Comparison of ENCODE assay signal across 8 cellular contexts in genomic region chr19:1861599-1862031, GRCh38. TPM values are rescaled to one million over a fixed set of nuclear protein-coding genes. Genes with fewer than 3 reads are reported as not detected.
DNase-seq lines count a peak whose midpoint lies in the region; ATAC-seq and TF ChIP-seq lines count a peak whose summit lies in the region.

No MANE protein-coding gene starts in this region.

- in situ Hi-C loops in brain microvascular endothelial cell (cut with HindIII; ENCODE audit: low pct_ligation_motif_present, low sequenced_read_pairs), result no loop called here

- TF ChIP-seq CTCF in A673 (conservative IDR thresholded peaks at IDR 0.05; ENCODE audit: low read depth, low read length) (no peak), HFF-Myc (IDR thresholded peaks at IDR 0.05; ENCODE audit: low read depth, low read length, missing control alignments) (no peak), brain microvascular endothelial cell (IDR thresholded peaks at IDR 0.05; ENCODE audit: low read depth, low read length, missing control alignments) (no peak), mesothelial cell of epicardium (IDR thresholded peaks at IDR 0.05; ENCODE audit: unreplicated experiment) (no peak), GM20000 (IDR thresholded peaks at IDR 0.05; ENCODE audit: extremely low read depth, missing control alignments) (no peak)

- H3K27ac Mint-ChIP-seq in mesothelial cell of epicardium, result peak overlapping the region; percentile 47

- H3K4me1 Mint-ChIP-seq in mesothelial cell of epicardium, result peaks cover 30% of the 10 kb centered on the region

- H3K9me3 ChIP-seq in A673 (ENCODE audit: low read depth, low read length, poor library complexity, severe bottlenecking), result no peaks in the 10 kb centered on the region

- ATAC-seq in GM21381 (IDR thresholded peaks at IDR 0.05; ENCODE audit: unreplicated experiment), result no peak
- no peak for ATAC-seq in GM21717 (IDR thresholded peaks at IDR 0.05; ENCODE audit: unreplicated experiment)

- H3K9me3 Mint-ChIP-seq in mesothelial cell of epicardium, result no peaks in the 10 kb centered on the region

- H3K4me1 ChIP-seq in A673 (ENCODE audit: insufficient read depth, low read length, poor library complexity, severe bottlenecking), result peaks cover 45% of the 10 kb centered on the region

- intact Hi-C loops in A673 (cut with micrococcal nuclease; ENCODE audit: unreplicated experiment), result no loop called here

- H3K4me3 ChIP-seq in A673 (ENCODE audit: low read depth, low read length, poor library complexity, severe bottlenecking) (peak overlapping the region; percentile 85), HFF-Myc (replicated peaks; ENCODE audit: low read depth, low read length) (peak overlapping the region; percentile 86), brain microvascular endothelial cell (ENCODE audit: low read depth, low read length) (peak overlapping the region; percentile 83)

- no peak for DNase-seq in A673 (ENCODE audit: low spot score)
- no peak for DNase-seq in HFF-Myc (ENCODE audit: extremely low read depth, low read depth)
- no peak for DNase-seq in brain microvascular endothelial cell
- DNase-seq in mesothelial cell of epicardium (ENCODE audit: low spot score in 2 of 2, unreplicated experiment in 2 of 2), result no peak
- DNase-seq in NCI-H82 (lab: John Stamatoyannopoulos, UW), result no peak
- DNase-seq in GM20000 (ENCODE audit: low spot score), result no peak

- BruUV-seq in A673 (replicated peaks; lab: Mats Ljungman, UMichigan), result no TSS peak

- peak overlapping the region; percentile 91 for H3K4me3 Mint-ChIP-seq in mesothelial cell of epicardium

- CTCF ChIA-PET in A673 (lab: Charles Lee), result no interaction called here

- H3K27me3 Mint-ChIP-seq in mesothelial cell of epicardium (ENCODE audit: low read depth), result peaks cover 13% of the 10 kb centered on the region

- H3K27me3 ChIP-seq in A673 (replicated peaks; ENCODE audit: insufficient read depth, low read depth, low read length, poor library complexity) (no peaks in the 10 kb centered on the region), brain microvascular endothelial cell (replicated peaks) (no peaks in the 10 kb centered on the region)

- no peaks in the 10 kb centered on the region for H3K36me3 Mint-ChIP-seq in mesothelial cell of epicardium

- POLR2A ChIA-PET in A673 (lab: Charles Lee; ENCODE audit: low non-redundant PET), result no interaction called here

- no peaks in the 10 kb centered on the region for H3K36me3 ChIP-seq in A673 (ENCODE audit: insufficient read depth, low read length, poor library complexity, severe bottlenecking)
- no peaks in the 10 kb centered on the region for H3K36me3 ChIP-seq in brain microvascular endothelial cell (replicated peaks)

- H3K27ac ChIP-seq in A673 (ENCODE audit: low read depth, low read length, poor library complexity, severe bottlenecking) (peak overlapping the region; percentile 52), brain microvascular endothelial cell (no peak overlapping the region)

RNA-seq across cellular contexts. Expression of gene KLF16, which starts 1.8 kb away (rescaled TPM):
- total RNA-seq in A673 (2021) (46.8 and 49.1 TPM in 2 replicates), mesothelial cell of epicardium (22.0 to 24.1 TPM (median 23.5 TPM) in 3 replicates)

RNA-seq across cellular contexts. Expression of gene REXO1, which starts 13.3 kb away (rescaled TPM):
- total RNA-seq in A673 (2021), result 50.6 and 53.0 TPM in 2 replicates
- 41.6 to 46.6 TPM (median 44.3 TPM) in 3 replicates for total RNA-seq in mesothelial cell of epicardium

RNA-seq across cellular contexts. Expression of gene ABHD17A, which starts 23.7 kb away (rescaled TPM):
- total RNA-seq in A673 (2021) (56.9 and 60.0 TPM in 2 replicates), mesothelial cell of epicardium (59.4 to 67.2 TPM (median 62.0 TPM) in 3 replicates)

RNA-seq across cellular contexts. Expression of gene ADAT3, which starts 43.6 kb away (rescaled TPM):
- total RNA-seq in A673 (2021) (14.1 and 18.0 TPM in 2 replicates), mesothelial cell of epicardium (14.2 to 17.2 TPM (median 15.5 TPM) in 3 replicates)

RNA-seq across cellular contexts. Expression of gene SCAMP4, which starts 43.6 kb away (rescaled TPM):
- 88.4 and 98.8 TPM in 2 replicates for total RNA-seq in A673 (2021)
- 93.5 to 97.7 TPM (median 93.5 TPM) in 3 replicates for total RNA-seq in mesothelial cell of epicardium
